In the genomic region with DNA sequence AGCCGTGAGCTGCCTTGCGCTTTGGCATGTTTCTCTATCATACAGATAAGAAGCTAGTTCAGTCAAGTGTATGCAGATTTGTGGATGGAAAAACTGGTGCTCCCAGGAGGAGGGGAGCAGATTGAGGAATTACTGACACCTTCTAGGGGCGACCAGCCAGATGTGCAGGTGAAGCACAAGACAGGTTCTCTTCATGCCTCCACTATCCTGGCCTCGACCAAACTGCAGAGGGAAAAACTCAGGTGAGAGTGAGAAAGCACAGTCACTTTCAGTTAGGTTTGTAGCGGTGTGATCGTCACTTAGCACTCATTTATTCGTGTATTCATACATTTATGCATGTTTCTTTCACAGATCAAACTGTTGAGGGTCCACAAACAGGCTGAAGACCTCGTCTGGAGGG, we compare ENCODE assay signal across 2 cellular contexts.
TF ChIP-seq lines count a peak whose summit lies in the region.

No MANE protein-coding gene starts in this region.

TF ChIP-seq in SK-N-SH, 30 proteins besides CTCF, POLR2A, EP300 and RAD21 (continued from another document):
- TF ChIP-seq, protein P1, sequence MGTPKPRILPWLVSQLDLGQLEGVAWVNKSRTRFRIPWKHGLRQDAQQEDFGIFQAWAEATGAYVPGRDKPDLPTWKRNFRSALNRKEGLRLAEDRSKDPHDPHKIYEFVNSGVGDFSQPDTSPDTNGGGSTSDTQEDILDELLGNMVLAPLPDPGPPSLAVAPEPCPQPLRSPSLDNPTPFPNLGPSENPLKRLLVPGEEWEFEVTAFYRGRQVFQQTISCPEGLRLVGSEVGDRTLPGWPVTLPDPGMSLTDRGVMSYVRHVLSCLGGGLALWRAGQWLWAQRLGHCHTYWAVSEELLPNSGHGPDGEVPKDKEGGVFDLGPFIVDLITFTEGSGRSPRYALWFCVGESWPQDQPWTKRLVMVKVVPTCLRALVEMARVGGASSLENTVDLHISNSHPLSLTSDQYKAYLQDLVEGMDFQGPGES (IDR thresholded peaks at IDR 0.05; ENCODE audit: low read depth, low read length), result no peak
- TF ChIP-seq FOXJ3 (CRISPR knock-in tag; IDR thresholded peaks at IDR 0.05) (no peak), FOSL2 (IDR thresholded peaks at IDR 0.05; ENCODE audit: borderline replicate concordance, low read depth) (no peak)

TF ChIP-seq in SK-N-SH treated with all-trans-retinoic acid at 6 μM for 48 hours, 23 proteins besides CTCF, POLR2A, EP300 and RAD21 (continued from another document):
- no peak for TF ChIP-seq BACH2 (CRISPR knock-in tag; IDR thresholded peaks at IDR 0.05; ENCODE audit: borderline replicate concordance)
- no peak for TF ChIP-seq TCF4 (CRISPR knock-in tag; IDR thresholded peaks at IDR 0.05; ENCODE audit: borderline replicate concordance)
